Comparison of ENCODE assay signal across 18 cellular contexts in the genomic region with DNA sequence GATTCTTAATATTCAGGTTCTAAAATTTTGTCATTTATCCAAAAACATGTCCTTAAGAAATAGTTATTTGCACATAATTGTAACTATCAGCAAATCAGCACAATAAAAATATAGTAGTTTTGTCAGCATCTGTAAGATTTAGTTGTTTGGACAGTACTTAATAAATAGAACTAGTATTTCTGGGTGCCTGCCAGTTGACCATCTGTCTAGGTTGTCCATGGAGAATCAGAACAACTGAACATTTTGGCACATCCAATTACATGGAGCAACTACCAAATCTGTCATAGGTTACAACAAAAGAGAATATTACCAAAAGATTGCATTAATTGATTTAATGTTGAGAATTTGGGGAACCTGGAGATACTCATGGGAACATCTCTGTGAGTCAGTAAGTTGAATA.
DNase-seq lines count a peak whose midpoint lies in the region; ATAC-seq and TF ChIP-seq lines count a peak whose summit lies in the region.
"Had no signal": no experiment of that assay in that cellular context is flagged by ENCODE, and none has a peak within 500 bp of the region (broad histone marks: within the 10 kb centered on the region; RNA-seq: fewer than 3 reads in every experiment).

No MANE protein-coding gene starts in this region.

- no peaks in the 10 kb centered on the region for H3K27me3 ChIP-seq in PC-3 (ENCODE audit: low read length)
- H3K27me3 ChIP-seq: BE2C had no signal

- DNase-seq in LNCaP clone FGC (ENCODE audit: low read depth) (peak; percentile 47), NCI-H1694 treated with DMSO at 0.1 percent for 48 hours (lab: John Stamatoyannopoulos, UW) (peak; percentile 38), NCI-H524 treated with DMSO at 0.1 percent for 48 hours (lab: John Stamatoyannopoulos, UW) (peak; percentile 11), epidermal melanocyte (ENCODE audit: insufficient read length, low spot score) (peak; percentile 7), CD1c-positive myeloid dendritic cell (ENCODE audit: extremely low spot score) (no peak), DMS114 treated with DMSO at 0.1 percent for 48 hours (lab: John Stamatoyannopoulos, UW; ENCODE audit: unreplicated experiment) (no peak), PC-3 (no peak)
- DNase-seq: ACHN; BE2C; C1 segment of cervical spinal cord; Caco-2; CD4-positive, alpha-beta T cell; DMS53; DND-41; EL; H9 had no signal

- no peaks in the 10 kb centered on the region for H3K4me1 ChIP-seq in PC-3 (ENCODE audit: insufficient read depth, low read length)
- H3K4me1 ChIP-seq: BE2C, Caco-2 had no signal

- H3K36me3 ChIP-seq in PC-3 (ENCODE audit: low read depth, low read length): no peaks in the 10 kb centered on the region
- H3K36me3 ChIP-seq: BE2C had no signal

- H3K9me3 ChIP-seq in PC-3 (ENCODE audit: low read length): no peaks in the 10 kb centered on the region
- H3K9me3 ChIP-seq: BE2C, Caco-2 had no signal

- H2AFZ ChIP-seq in PC-3 (ENCODE audit: low read length): no peak overlapping the region

- TF ChIP-seq CTCF in LNCaP clone FGC (IDR thresholded peaks at IDR 0.05; ENCODE audit: control insufficient read depth, extremely low read depth, insufficient read depth) (no peak), PC-3 (conservative IDR thresholded peaks at IDR 0.05; ENCODE audit: low read depth, low read length) (no peak)

- no peak overlapping the region for H3K4me2 ChIP-seq in PC-3 (ENCODE audit: low read length)

- POLR2A ChIA-PET in PC-3 (lab: Charles Lee; ENCODE audit: unreplicated experiment): no interaction called here

- no peaks in the 10 kb centered on the region for H3F3A ChIP-seq in PC-3 (ENCODE audit: low read length, unreplicated experiment)

- no peak overlapping the region for H3K9ac ChIP-seq in PC-3 (ENCODE audit: low read length)

- no TSS peak for BruUV-seq in PC-3 (replicated peaks; lab: Mats Ljungman, UMichigan)

- H3K9me2 ChIP-seq in PC-3 (replicated peaks; ENCODE audit: low read length): no peaks in the 10 kb centered on the region

- intact Hi-C loops in PC-3 (cut with micrococcal nuclease): no loop called here

- ATAC-seq in HG02588 (IDR thresholded peaks at IDR 0.05; ENCODE audit: unreplicated experiment) (no peak), PC-3 (no peak)
- ATAC-seq: HepG2 had no signal

- no peaks in the 10 kb centered on the region for H3K79me2 ChIP-seq in PC-3 (ENCODE audit: low read length)

- H3K27ac ChIP-seq in PC-3 (ENCODE audit: low read length): no peak overlapping the region

- H3K4me3 ChIP-seq in LNCaP clone FGC (ENCODE audit: low read depth, low read length) (no peak overlapping the region), PC-3 (ENCODE audit: low read length) (no peak overlapping the region)

- no peaks in the 10 kb centered on the region for H4K20me1 ChIP-seq in PC-3 (ENCODE audit: low read length)

- CTCF ChIA-PET in PC-3 (lab: Charles Lee): no interaction called here

Comparison
In these comparisons a context has a peak if more than half of its experiments do, and no peak if none do; other contexts are left out.
1. DNase-seq: peak in LNCaP clone FGC (single experiment), NCI-H1694 treated with DMSO at 0.1 percent for 48 hours (single experiment), NCI-H524 treated with DMSO at 0.1 percent for 48 hours (single experiment) and epidermal melanocyte (single experiment); none in CD1c-positive myeloid dendritic cell (single experiment), DMS114 treated with DMSO at 0.1 percent for 48 hours (single experiment) and PC-3 (single experiment).